Comparison of ENCODE assay signal across 17 cellular contexts in the genomic region with DNA sequence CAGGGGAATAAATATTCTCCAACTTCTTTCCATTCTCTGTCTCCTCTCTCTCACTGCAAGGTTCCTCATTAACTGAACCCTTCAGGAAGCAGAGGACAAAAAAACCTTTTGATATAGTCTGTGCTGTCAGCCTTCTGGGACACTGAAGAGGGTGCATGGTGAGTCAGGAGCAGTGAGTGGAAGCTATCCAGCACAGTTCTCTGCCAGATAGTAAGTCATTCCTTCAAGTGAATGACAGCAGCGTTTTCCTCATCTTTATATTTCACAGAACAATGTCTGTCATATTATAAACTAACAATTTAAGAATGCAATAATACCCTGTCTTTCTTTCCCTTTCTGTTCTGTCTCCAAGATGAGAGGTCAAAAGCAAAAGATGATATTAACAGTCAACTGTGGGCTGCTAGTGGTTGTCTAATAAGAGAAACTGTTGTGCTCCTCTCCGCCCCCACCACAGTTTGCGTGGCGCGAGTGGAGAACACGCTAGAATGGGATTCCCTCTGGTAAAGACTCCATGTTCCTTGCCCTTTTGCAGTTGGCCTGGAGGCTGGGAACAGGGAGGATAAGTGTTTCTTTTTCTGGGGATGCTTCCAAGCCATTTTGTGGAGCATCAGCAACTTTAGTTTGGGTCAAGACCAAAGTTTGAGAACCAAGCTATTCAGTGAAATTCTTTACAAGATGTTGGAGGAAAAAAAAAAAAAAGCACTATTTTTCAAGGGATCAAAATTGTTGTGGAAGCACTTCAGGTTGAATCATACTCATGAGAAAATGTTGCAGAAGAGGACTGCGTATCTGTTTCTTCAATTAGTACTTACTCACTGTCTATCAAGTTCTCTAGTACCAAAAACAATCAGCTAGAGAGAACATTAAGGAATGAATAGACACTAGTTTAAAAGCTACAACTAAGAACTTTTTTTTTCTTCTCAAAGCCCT.
DNase-seq lines count a peak whose midpoint lies in the region; ATAC-seq and TF ChIP-seq lines count a peak whose summit lies in the region.
"Had no signal": no experiment of that assay in that cellular context is flagged by ENCODE, and none has a peak within 500 bp of the region (broad histone marks: within the 10 kb centered on the region; RNA-seq: fewer than 3 reads in every experiment).

No MANE protein-coding gene starts in this region.

- H3K4me3 Mint-ChIP-seq in chondrocyte (ENCODE audit: unreplicated experiment): no peak overlapping the region
- H3K4me3 Mint-ChIP-seq: activated CD8-positive, alpha-beta T cell treated with anti-CD3 and anti-CD28 coated beads, Interleukin-2, amount 10 ng/mL, durations not matched to agents 7 days and 5 days had no signal

- intact Hi-C loops in left cardiac atrium (cut with DNase I): no loop called here
- intact Hi-C loops in sigmoid colon (cut with DNase I): no loop called here

- no peaks in the 10 kb centered on the region for H3K9me3 ChIP-seq in adipocyte (ENCODE audit: control insufficient read depth, low read length)
- H3K9me3 ChIP-seq in sigmoid colon: no peaks in the 10 kb centered on the region
- H3K9me3 ChIP-seq: BE2C had no signal

- peak overlapping the region; percentile 15 to 53 (median 38) for H3K27ac ChIP-seq in sigmoid colon
- H3K27ac ChIP-seq: HL-60, parathyroid adenoma, SK-N-MC had no signal

- H3K4me1 Mint-ChIP-seq in chondrocyte (ENCODE audit: low read depth): no peaks in the 10 kb centered on the region

- H3K27ac Mint-ChIP-seq in chondrocyte (ENCODE audit: unreplicated experiment): no peak overlapping the region
- H3K27ac Mint-ChIP-seq: activated CD8-positive, alpha-beta T cell treated with anti-CD3 and anti-CD28 coated beads, Interleukin-2, amount 10 ng/mL, durations not matched to agents 7 days and 5 days had no signal

- no peaks in the 10 kb centered on the region for H3K36me3 Mint-ChIP-seq in chondrocyte (ENCODE audit: low read depth)

- H3K27me3 ChIP-seq in adipocyte (replicated peaks; ENCODE audit: control insufficient read depth, insufficient read depth, low read length) (no peaks in the 10 kb centered on the region), sigmoid colon (no peaks in the 10 kb centered on the region)
- H3K27me3 ChIP-seq: BE2C had no signal

- DNase-seq in GM03348 (ENCODE audit: low spot score) (peak; percentile 42), adipocyte (ENCODE audit: low read depth) (no peak), left cardiac atrium (peak; percentile 38), sigmoid colon (peak; percentile 70), NCI-H510A treated with DMSO at 0.1 percent for 48 hours (lab: John Stamatoyannopoulos, UW) (no peak), NCI-H2081 (lab: John Stamatoyannopoulos, UW) (no peak), SW 1271 (lab: John Stamatoyannopoulos, UW) (no peak), chondrocyte (ENCODE audit: low spot score) (no peak)
- DNase-seq: activated CD8-positive, alpha-beta T cell treated with anti-CD3 and anti-CD28 coated beads, Interleukin-2, amount 10 ng/mL, durations not matched to agents 7 days and 5 days; BE2C; Kasumi-1; stimulated activated CD4-positive, alpha-beta T cell treated with anti-CD3 and anti-CD28 coated beads, Interleukin-15, amount 100 ng/mL, for 24 hours had no signal

- TF ChIP-seq CTCF in sigmoid colon (IDR thresholded peaks at IDR 0.05) (no peak), chondrocyte (IDR thresholded peaks at IDR 0.05) (no peak)

- ATAC-seq in left cardiac atrium: peak; percentile 75 to 82
- ATAC-seq: activated CD8-positive, alpha-beta T cell treated with anti-CD3 and anti-CD28 coated beads, Interleukin-2, amount 10 ng/mL, durations not matched to agents 7 days and 5 days; GM12878; HCT116 had no signal

- no peaks in the 10 kb centered on the region for H3K27me3 Mint-ChIP-seq in chondrocyte (ENCODE audit: low read depth)

- H3K36me3 ChIP-seq in adipocyte (ENCODE audit: control insufficient read depth, insufficient read depth, low read length, severe bottlenecking) (no peaks in the 10 kb centered on the region), sigmoid colon (no peaks in the 10 kb centered on the region)
- H3K36me3 ChIP-seq: BE2C had no signal

- peak overlapping the region; percentile 70 for H3K4me3 ChIP-seq in adipocyte (ENCODE audit: low read length)
- peak overlapping the region in 1 of 4 donors; percentile 4 for H3K4me3 ChIP-seq in sigmoid colon
- H3K4me3 ChIP-seq: GM12878, SK-N-MC had no signal

- H3K9ac ChIP-seq in adipocyte (ENCODE audit: low read length): peak overlapping the region; percentile 38
- H3K9ac ChIP-seq: parathyroid adenoma had no signal

- no peak for TF ChIP-seq POLR2A in sigmoid colon (IDR thresholded peaks at IDR 0.05)

- H3K9me3 Mint-ChIP-seq in chondrocyte (ENCODE audit: low read depth): peaks cover 12% of the 10 kb centered on the region

- peaks cover 42% of the 10 kb centered on the region for H3K4me1 ChIP-seq in adipocyte (ENCODE audit: control insufficient read depth, insufficient read depth, low read length)
- peaks cover 0 to 11% (median 11%) of the 10 kb centered on the region in 4 donors for H3K4me1 ChIP-seq in sigmoid colon
- H3K4me1 ChIP-seq: BE2C, parathyroid adenoma had no signal

- TF ChIP-seq EP300 in sigmoid colon (IDR thresholded peaks at IDR 0.05): no peak

- 73 to 78% methylated on average over 7 of the region's 7 CpGs for WGBS in sigmoid colon, 2 donors

Comparison
In these comparisons a context has a peak if more than half of its experiments do, and no peak if none do; other contexts are left out.
1. DNase-seq: peak in GM03348 (single experiment), left cardiac atrium (single experiment) and sigmoid colon (single experiment); none in adipocyte (single experiment), NCI-H510A treated with DMSO at 0.1 percent for 48 hours (single experiment), NCI-H2081 (0 of 2), SW 1271 (0 of 2) and chondrocyte (single experiment).